In the genomic region with DNA sequence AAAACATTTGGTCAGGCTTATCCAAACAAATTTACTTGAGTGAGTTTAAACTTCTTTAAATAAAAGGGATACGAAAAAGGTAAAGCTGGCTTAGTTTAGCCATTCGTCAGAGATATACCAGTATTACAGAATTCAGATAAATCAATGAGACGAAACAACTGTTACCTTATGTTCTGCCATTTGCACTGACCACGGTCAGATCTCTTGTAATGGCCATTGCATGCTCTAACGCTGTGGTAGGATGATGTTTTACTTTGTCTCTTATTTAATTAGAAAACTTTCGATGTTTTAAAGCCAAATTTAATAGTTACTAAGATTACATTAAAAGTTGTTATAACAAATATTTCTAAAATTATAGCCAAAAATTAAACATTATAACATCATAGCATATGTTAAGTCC, we compare ENCODE assay signal across 10 cellular contexts. TPM values are rescaled to one million over a fixed set of nuclear protein-coding genes. Genes with fewer than 3 reads are reported as not detected.
DNase-seq lines count a peak whose midpoint lies in the region; ATAC-seq and TF ChIP-seq lines count a peak whose summit lies in the region.
"Had no signal": no experiment of that assay in that cellular context is flagged by ENCODE, and none has a peak within 500 bp of the region (broad histone marks: within the 10 kb centered on the region; RNA-seq: fewer than 3 reads in every experiment).

No MANE protein-coding gene starts in this region.

- H3K4me3 Mint-ChIP-seq in activated CD4-positive, alpha-beta T cell treated with anti-CD3 and anti-CD28 coated beads, Interleukin-2, amount 10 ng/mL, durations not matched to agents 24 days and 14 days = peak overlapping the region; percentile 99
- H3K4me3 Mint-ChIP-seq in stimulated activated effector memory CD8-positive, alpha-beta T cell treated with anti-CD3 and anti-CD28 coated beads, Interleukin-12 subunit alpha, Interleukin-12 subunit beta, amount 100 ng/mL, for 72 hours = peak overlapping the region; percentile 98

- DNase-seq in activated CD4-positive, alpha-beta T cell treated with anti-CD3 and anti-CD28 coated beads, Interleukin-2, amount 10 ng/mL, durations not matched to agents 24 days and 14 days = no peak
- DNase-seq in activated CD4-positive, alpha-beta T cell treated with anti-CD3 and anti-CD28 coated beads, Interleukin-2, amount 50 U/mL, for 1 hour = no peak
- DNase-seq in foreskin fibroblast (peak in 1 of 2 donors; percentile 20), RWPE1 (ENCODE audit: low spot score) (no peak), lower lobe of right lung (no peak)
- DNase-seq in stimulated activated effector memory CD8-positive, alpha-beta T cell treated with anti-CD3 and anti-CD28 coated beads, Interleukin-12 subunit alpha, Interleukin-12 subunit beta, amount 100 ng/mL, for 72 hours (ENCODE audit: low spot score in 2 of 2) = no peak
- DNase-seq: small intestine had no signal

- no peaks in the 10 kb centered on the region for H3K27me3 Mint-ChIP-seq in activated CD4-positive, alpha-beta T cell treated with anti-CD3 and anti-CD28 coated beads, Interleukin-2, amount 10 ng/mL, durations not matched to agents 24 days and 14 days

- H3K9me3 ChIP-seq in lower lobe of right lung = no peaks in the 10 kb centered on the region

- TF ChIP-seq CTCF in foreskin fibroblast (IDR thresholded peaks at IDR 0.05; ENCODE audit: low read depth, low read length) = no peak
- no peak for TF ChIP-seq CTCF in RWPE1 (conservative IDR thresholded peaks at IDR 0.05; ENCODE audit: low read depth)
- TF ChIP-seq CTCF in lower lobe of right lung (IDR thresholded peaks at IDR 0.05) = no peak

- H3K9me3 Mint-ChIP-seq in activated CD4-positive, alpha-beta T cell treated with anti-CD3 and anti-CD28 coated beads, Interleukin-2, amount 10 ng/mL, durations not matched to agents 24 days and 14 days = no peaks in the 10 kb centered on the region
- H3K9me3 Mint-ChIP-seq in stimulated activated effector memory CD8-positive, alpha-beta T cell treated with anti-CD3 and anti-CD28 coated beads, Interleukin-12 subunit alpha, Interleukin-12 subunit beta, amount 100 ng/mL, for 72 hours = no peaks in the 10 kb centered on the region
- H3K9me3 Mint-ChIP-seq: CD14-positive monocyte had no signal

- H3K4me1 Mint-ChIP-seq in activated CD4-positive, alpha-beta T cell treated with anti-CD3 and anti-CD28 coated beads, Interleukin-2, amount 10 ng/mL, durations not matched to agents 24 days and 14 days = peaks cover 25% of the 10 kb centered on the region
- H3K4me1 Mint-ChIP-seq in stimulated activated effector memory CD8-positive, alpha-beta T cell treated with anti-CD3 and anti-CD28 coated beads, Interleukin-12 subunit alpha, Interleukin-12 subunit beta, amount 100 ng/mL, for 72 hours = peaks cover 19% of the 10 kb centered on the region

- CTCF ChIA-PET in RWPE1 (lab: Yijun Ruan, JAX) = no interaction called here

- H3K4me1 ChIP-seq in lower lobe of right lung = peaks cover 8% of the 10 kb centered on the region

- POLR2A ChIA-PET in RWPE1 (lab: Yijun Ruan, JAX; ENCODE audit: low non-redundant PET) = no interaction called here

- H3K27ac Mint-ChIP-seq in activated CD4-positive, alpha-beta T cell treated with anti-CD3 and anti-CD28 coated beads, Interleukin-2, amount 10 ng/mL, durations not matched to agents 24 days and 14 days = no peak overlapping the region
- no peak overlapping the region for H3K27ac Mint-ChIP-seq in stimulated activated effector memory CD8-positive, alpha-beta T cell treated with anti-CD3 and anti-CD28 coated beads, Interleukin-12 subunit alpha, Interleukin-12 subunit beta, amount 100 ng/mL, for 72 hours

- peak overlapping the region; percentile 87 to 97 for H3K4me3 ChIP-seq in foreskin fibroblast (ENCODE audit: low read depth in 1 of 2, low read length in 2 of 2)
- H3K4me3 ChIP-seq in lower lobe of right lung = no peak overlapping the region

- peaks cover 23% of the 10 kb centered on the region for H3K36me3 Mint-ChIP-seq in activated CD4-positive, alpha-beta T cell treated with anti-CD3 and anti-CD28 coated beads, Interleukin-2, amount 10 ng/mL, durations not matched to agents 24 days and 14 days (ENCODE audit: low read depth)
- H3K36me3 Mint-ChIP-seq in stimulated activated effector memory CD8-positive, alpha-beta T cell treated with anti-CD3 and anti-CD28 coated beads, Interleukin-12 subunit alpha, Interleukin-12 subunit beta, amount 100 ng/mL, for 72 hours = peaks cover 21% of the 10 kb centered on the region

- peak; percentile 24; the same call in 1 of the 3 replicates for ATAC-seq in SK-N-SH treated with all-trans-retinoic acid at 6 μM for 48 hours
- ATAC-seq in stimulated activated effector memory CD8-positive, alpha-beta T cell treated with anti-CD3 and anti-CD28 coated beads, Interleukin-12 subunit alpha, Interleukin-12 subunit beta, amount 100 ng/mL, for 72 hours = no peak
- no peak for ATAC-seq in lower lobe of right lung
- no peak for ATAC-seq in GM21529 (IDR thresholded peaks at IDR 0.05; ENCODE audit: unreplicated experiment)

- no peaks in the 10 kb centered on the region for H3K27me3 ChIP-seq in lower lobe of right lung (ENCODE audit: low read depth)

- intact Hi-C loops in activated CD4-positive, alpha-beta T cell treated with anti-CD3 and anti-CD28 coated beads, Interleukin-2, amount 10 ng/mL, durations not matched to agents 24 days and 14 days (cut with micrococcal nuclease) = loop anchor here (2.0 to 10.0 kb wide), 3 partner anchors 30 to 424 kb away; no protein-coding TSS in a partner anchor
- intact Hi-C loops in lower lobe of right lung (cut with DNase I) = no loop called here

- H3K27ac ChIP-seq in RWPE1 (no peak overlapping the region), lower lobe of right lung (no peak overlapping the region)

- no peaks in the 10 kb centered on the region for H3K36me3 ChIP-seq in lower lobe of right lung

TF ChIP-seq in SK-N-SH treated with all-trans-retinoic acid at 6 μM for 48 hours, 23 proteins besides CTCF, POLR2A, EP300 and RAD21:
- TF ChIP-seq SNAI2 (CRISPR knock-in tag; IDR thresholded peaks at IDR 0.05) = no peak
- no peak for TF ChIP-seq ISL1 (CRISPR knock-in tag; IDR thresholded peaks at IDR 0.05)
- no peak for TF ChIP-seq TSHZ2 (CRISPR knock-in tag; IDR thresholded peaks at IDR 0.05)
- TF ChIP-seq ARNTL (CRISPR knock-in tag; IDR thresholded peaks at IDR 0.05; ENCODE audit: borderline replicate concordance, low read depth) = no peak
- no peak for TF ChIP-seq ZNF565 (CRISPR knock-in tag; conservative IDR thresholded peaks at IDR 0.05; ENCODE audit: low read depth)
- TF ChIP-seq ZNF70 (CRISPR knock-in tag; IDR thresholded peaks at IDR 0.05) = no peak
- no peak for TF ChIP-seq CSDC2 (CRISPR knock-in tag; IDR thresholded peaks at IDR 0.05)
- TF ChIP-seq ZFP3 (CRISPR knock-in tag; IDR thresholded peaks at IDR 0.05) = no peak

RNA-seq across cellular contexts. Expression of gene C18orf54, which starts 1.5 kb away (rescaled TPM):
- total RNA-seq in activated CD4-positive, alpha-beta T cell treated with anti-CD3 and anti-CD28 coated beads, Interleukin-2, amount 10 ng/mL, durations not matched to agents 24 days and 14 days = 10.9 and 12.8 TPM in 2 replicates
- 3.9 TPM for total RNA-seq in lower lobe of right lung

RNA-seq across cellular contexts. Expression of gene STARD6, which starts 1.6 kb away (rescaled TPM):
- not detected in 2 replicates for total RNA-seq in activated CD4-positive, alpha-beta T cell treated with anti-CD3 and anti-CD28 coated beads, Interleukin-2, amount 10 ng/mL, durations not matched to agents 24 days and 14 days
- total RNA-seq in lower lobe of right lung = not detected
